ENCODE assay signal across 1 cellular context in the genomic region with DNA sequence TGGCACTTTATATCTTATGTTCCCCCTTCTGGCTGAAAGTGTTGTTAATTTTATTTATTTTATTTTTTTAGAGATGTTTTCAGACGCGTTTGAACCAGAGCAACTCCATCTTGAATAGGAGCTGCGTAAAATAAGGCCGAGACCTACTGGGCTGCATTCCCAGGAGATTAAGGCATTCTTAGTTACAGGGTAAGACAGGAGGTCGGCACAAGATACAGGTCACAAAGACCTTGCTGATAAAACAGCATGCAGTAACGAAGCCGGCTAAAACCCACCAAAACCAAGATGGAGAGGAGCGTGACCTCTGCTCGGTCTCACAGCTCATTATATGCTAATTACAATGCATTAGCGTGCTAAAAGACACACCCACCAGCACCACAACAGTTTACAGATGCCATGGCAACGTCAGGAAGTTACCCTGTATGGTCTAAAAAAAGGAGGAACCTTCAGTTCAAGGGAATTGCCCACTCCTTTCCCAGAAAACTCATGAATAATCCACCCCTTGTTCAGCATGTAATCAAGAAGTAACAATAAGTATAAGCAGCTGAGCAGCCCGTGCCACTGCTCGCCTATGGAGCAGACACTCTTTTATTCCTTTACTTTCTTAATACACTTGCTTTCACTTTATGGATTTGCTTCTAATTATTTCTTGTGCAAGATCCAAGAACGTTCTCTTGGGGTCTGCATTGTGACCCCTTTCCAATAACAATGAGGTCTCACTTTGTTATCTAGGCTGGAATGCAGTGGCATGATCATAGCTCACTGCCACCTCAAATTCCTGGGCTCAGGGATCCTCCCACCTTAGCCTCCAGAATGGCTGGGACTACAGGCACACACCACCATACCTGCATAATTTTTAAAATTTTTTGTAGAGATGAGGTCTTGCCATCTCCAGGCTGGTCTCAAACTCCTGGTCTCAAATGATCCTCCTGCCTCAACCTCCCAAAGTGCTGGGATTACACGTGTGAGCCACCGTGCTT.
TF ChIP-seq lines count a peak whose summit lies in the region.

No MANE protein-coding gene starts in this region.

TF ChIP-seq in SK-N-SH, 30 proteins besides CTCF, POLR2A, EP300 and RAD21 (continued from another document):
- TF ChIP-seq, protein P1, sequence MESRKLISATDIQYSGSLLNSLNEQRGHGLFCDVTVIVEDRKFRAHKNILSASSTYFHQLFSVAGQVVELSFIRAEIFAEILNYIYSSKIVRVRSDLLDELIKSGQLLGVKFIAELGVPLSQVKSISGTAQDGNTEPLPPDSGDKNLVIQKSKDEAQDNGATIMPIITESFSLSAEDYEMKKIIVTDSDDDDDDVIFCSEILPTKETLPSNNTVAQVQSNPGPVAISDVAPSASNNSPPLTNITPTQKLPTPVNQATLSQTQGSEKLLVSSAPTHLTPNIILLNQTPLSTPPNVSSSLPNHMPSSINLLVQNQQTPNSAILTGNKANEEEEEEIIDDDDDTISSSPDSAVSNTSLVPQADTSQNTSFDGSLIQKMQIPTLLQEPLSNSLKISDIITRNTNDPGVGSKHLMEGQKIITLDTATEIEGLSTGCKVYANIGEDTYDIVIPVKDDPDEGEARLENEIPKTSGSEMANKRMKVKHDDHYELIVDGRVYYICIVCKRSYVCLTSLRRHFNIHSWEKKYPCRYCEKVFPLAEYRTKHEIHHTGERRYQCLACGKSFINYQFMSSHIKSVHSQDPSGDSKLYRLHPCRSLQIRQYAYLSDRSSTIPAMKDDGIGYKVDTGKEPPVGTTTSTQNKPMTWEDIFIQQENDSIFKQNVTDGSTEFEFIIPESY (IDR thresholded peaks at IDR 0.05; ENCODE audit: borderline replicate concordance, low read depth): no peak
- TF ChIP-seq JUND (IDR thresholded peaks at IDR 0.05): no peak
- no peak for TF ChIP-seq POLR2AphosphoS5 (IDR thresholded peaks at IDR 0.05; ENCODE audit: low read depth, low read length)
- TF ChIP-seq SMC3 (IDR thresholded peaks at IDR 0.05; ENCODE audit: low read depth, low read length): no peak
- no peak for TF ChIP-seq RFX5 (IDR thresholded peaks at IDR 0.05; ENCODE audit: low read length)
- no peak for TF ChIP-seq RCOR1 (IDR thresholded peaks at IDR 0.05; ENCODE audit: low read length)
- no peak for TF ChIP-seq NFIC (IDR thresholded peaks at IDR 0.05; ENCODE audit: borderline replicate concordance)
- no peak for TF ChIP-seq CHD2 (IDR thresholded peaks at IDR 0.05; ENCODE audit: low read length, partially characterized antibody)
- no peak for TF ChIP-seq TAF1 (IDR thresholded peaks at IDR 0.05; ENCODE audit: borderline replicate concordance, low read depth, low read length)
- TF ChIP-seq EZH2phosphoT487 (IDR thresholded peaks at IDR 0.05; ENCODE audit: borderline replicate concordance, low read depth): no peak
- no peak for TF ChIP-seq MXI1 (IDR thresholded peaks at IDR 0.05; ENCODE audit: low read depth, low read length)
- TF ChIP-seq TCF12 (IDR thresholded peaks at IDR 0.05): no peak
- no peak for TF ChIP-seq NRF1 (IDR thresholded peaks at IDR 0.05; ENCODE audit: low read depth, low read length)
